ENCODE assay signal across 20 cellular contexts in genomic region chr2:16251511-16252205, GRCh38.
"Had no signal": no experiment of that assay in that cellular context is flagged by ENCODE, and none has a peak within 500 bp of the region (broad histone marks: within the 10 kb centered on the region; RNA-seq: fewer than 3 reads in every experiment).

No MANE protein-coding gene starts in this region.

- H2AFZ ChIP-seq: hepatocyte had no signal

- H3K9me3 ChIP-seq: colonic mucosa, gastroesophageal sphincter, pancreas, psoas muscle, testis, transverse colon had no signal

- DNase-seq: activated CD4-positive, alpha-beta T cell treated with anti-CD3 and anti-CD28 coated beads for 36 hours; activated CD4-positive, alpha-beta T cell treated with anti-CD3 and anti-CD28 coated beads, Interleukin-2, amount 50 U/mL, for 4 hours; activated CD4-positive, CD25-positive, alpha-beta regulatory T cell; activated naive CD4-positive, alpha-beta T cell treated with Interleukin-2 at 50 U/mL for 16 hours; activated T-cell treated with anti-CD3 and anti-CD28 coated beads for 4 hours; activated T-cell treated with anti-CD3 and anti-CD28 coated beads, Interleukin-2, amount 50 U/mL, for 72 hours; anterior cingulate cortex; colonic mucosa; effector memory CD8-positive, alpha-beta T cell; left cardiac atrium; pancreas; psoas muscle; stimulated activated CD4-positive, alpha-beta T cell treated with anti-CD3 and anti-CD28 coated beads, Interleukin-2, amount 100 ng/mL, for 48 hours; stimulated activated naive CD4-positive, alpha-beta T cell treated with Interleukin-2 at 50 U/mL for 16 hours; T-cell; testis; transverse colon had no signal

- ATAC-seq: activated CD4-positive, alpha-beta T cell treated with anti-CD3 and anti-CD28 coated beads for 36 hours; activated T-cell treated with anti-CD3 and anti-CD28 coated beads, Interleukin-2, amount 50 U/mL, for 72 hours; effector memory CD8-positive, alpha-beta T cell; gastroesophageal sphincter; natural killer cell treated with Interleukin-12 subunit alpha and Interleukin-12 subunit beta and Interleukin-15 and Interleukin-18, amount 100 ng/mL, for 72 hours; pancreas; psoas muscle; T-cell had no signal

- H3K27ac ChIP-seq: colonic mucosa, gastroesophageal sphincter, hepatocyte, pancreas, psoas muscle, testis, transverse colon had no signal

- H3K27me3 ChIP-seq: colonic mucosa, hepatocyte, pancreas, testis, transverse colon had no signal

- H3K36me3 ChIP-seq: colonic mucosa, gastroesophageal sphincter, pancreas, transverse colon had no signal

- H3K4me2 ChIP-seq: hepatocyte had no signal

- H3K4me1 ChIP-seq: colonic mucosa, gastroesophageal sphincter, pancreas, psoas muscle, testis, transverse colon had no signal

- H3K4me3 ChIP-seq: colonic mucosa, gastroesophageal sphincter, hepatocyte, pancreas, psoas muscle, testis, transverse colon had no signal
